25 cellular contexts compared by ENCODE assay signal in genomic region chr17:74925242-74925641, GRCh38. TPM values are rescaled to one million over a fixed set of nuclear protein-coding genes. Genes with fewer than 3 reads are reported as not detected.
"Had no signal": no experiment of that assay in that cellular context is flagged by ENCODE, and none has a peak within 500 bp of the region (broad histone marks: within the 10 kb centered on the region; RNA-seq: fewer than 3 reads in every experiment).

No MANE protein-coding gene starts in this region.

- H3K36me3 ChIP-seq: ascending aorta had no signal

- H3K27ac ChIP-seq: ascending aorta, body of pancreas had no signal

- H3K9me3 ChIP-seq: ascending aorta, body of pancreas had no signal

- ATAC-seq: activated CD8-positive, alpha-beta memory T cell treated with anti-CD3 and anti-CD28 coated beads, Interleukin-2, amount 10 ng/mL, durations not matched to agents 7 days and 5 days; body of pancreas; PC-3 had no signal

- H3K4me3 Mint-ChIP-seq: activated B cell treated with CpG ODN at 0.5 μM for 24 hours; activated CD8-positive, alpha-beta memory T cell treated with anti-CD3 and anti-CD28 coated beads, Interleukin-2, amount 10 ng/mL, durations not matched to agents 7 days and 5 days; activated T-helper 1 cell treated with anti-CD3 and anti-CD28 coated beads, Interleukin-12 subunit alpha, Interleukin-12 subunit beta, Interleukin-2, Interleukin-4 antibody, amounts not matched to agents 30 ng/mL and 10 ng/mL and 1 ng/mL, durations not matched to agents 14 hours and 24 hours and 36 hours; T-helper 1 cell treated with Interleukin-12 subunit alpha and Interleukin-12 subunit beta and Interleukin-4 antibody, amounts not matched to agents 30 μg/mL and 1 μg/mL, for 36 hours had no signal

- H3K9me3 Mint-ChIP-seq: activated B cell treated with CpG ODN at 0.5 μM for 24 hours; activated CD4-positive, alpha-beta T cell treated with anti-CD3 and anti-CD28 coated beads, Interleukin-2, amount 10 ng/mL, durations not matched to agents 24 days and 14 days; activated naive CD4-positive, alpha-beta T cell treated with anti-CD3 and anti-CD28 coated beads, Interleukin-2, amount 50 U/mL, for 24 hours; activated T-cell treated with anti-CD3 and anti-CD28 coated beads, Interleukin-2, amount 50 U/mL, for 24 hours; activated T-helper 1 cell treated with anti-CD3 and anti-CD28 coated beads, Interleukin-12 subunit alpha, Interleukin-12 subunit beta, Interleukin-2, Interleukin-4 antibody, amounts not matched to agents 30 ng/mL and 10 ng/mL and 1 ng/mL, durations not matched to agents 14 hours and 24 hours and 36 hours; central memory CD8-positive, alpha-beta T cell; T-helper 1 cell treated with Interleukin-12 subunit alpha and Interleukin-12 subunit beta and Interleukin-4 antibody, amounts not matched to agents 30 μg/mL and 1 μg/mL, for 36 hours had no signal

- H3K4me3 ChIP-seq: body of pancreas had no signal

- H3K27ac Mint-ChIP-seq: activated B cell treated with CpG ODN at 0.5 μM for 24 hours; activated CD4-positive, alpha-beta T cell treated with anti-CD3 and anti-CD28 coated beads, Interleukin-2, amount 10 ng/mL, durations not matched to agents 24 days and 14 days; activated CD8-positive, alpha-beta memory T cell treated with anti-CD3 and anti-CD28 coated beads, Interleukin-2, amount 10 ng/mL, durations not matched to agents 7 days and 5 days; activated naive CD4-positive, alpha-beta T cell treated with anti-CD3 and anti-CD28 coated beads, Interleukin-2, amount 50 U/mL, for 24 hours; activated T-cell treated with anti-CD3 and anti-CD28 coated beads, Interleukin-2, amount 50 U/mL, for 24 hours; activated T-helper 1 cell treated with anti-CD3 and anti-CD28 coated beads, Interleukin-12 subunit alpha, Interleukin-12 subunit beta, Interleukin-2, Interleukin-4 antibody, amounts not matched to agents 30 ng/mL and 10 ng/mL and 1 ng/mL, durations not matched to agents 14 hours and 24 hours and 36 hours; T-helper 1 cell treated with Interleukin-12 subunit alpha and Interleukin-12 subunit beta and Interleukin-4 antibody, amounts not matched to agents 30 μg/mL and 1 μg/mL, for 36 hours had no signal

- H3K36me3 Mint-ChIP-seq: activated CD8-positive, alpha-beta memory T cell treated with anti-CD3 and anti-CD28 coated beads, Interleukin-2, amount 10 ng/mL, durations not matched to agents 7 days and 5 days had no signal

- DNase-seq: activated B cell treated with CpG ODN at 0.5 μM for 24 hours; activated CD4-positive, alpha-beta T cell treated with anti-CD3 and anti-CD28 coated beads for 1 hour; activated CD4-positive, alpha-beta T cell treated with anti-CD3 and anti-CD28 coated beads, Interleukin-2, amount 50 U/mL, for 48 hours; activated CD8-positive, alpha-beta memory T cell treated with anti-CD3 and anti-CD28 coated beads, Interleukin-2, amount 10 ng/mL, durations not matched to agents 7 days and 5 days; activated effector memory CD4-positive, alpha-beta T cell treated with Interleukin-2 at 50 U/mL for 16 hours; activated naive CD4-positive, alpha-beta T cell; body of pancreas; MM.1S; NCI-H1105; NCI-H1436; NCI-H1694 treated with DMSO at 0.1 percent for 48 hours; NCI-H2029 treated with DMSO at 0.1 percent for 48 hours; NCI-H510A treated with DMSO at 0.1 percent for 48 hours; NK-92 treated with Interleukin-12 subunit alpha and Interleukin-12 subunit beta, amount 100 ng/mL, for 24 hours; PC-3; SHP77 treated with DMSO at 0.1 percent for 48 hours; T-helper 9 cell had no signal

RNA-seq across cellular contexts. Expression of gene OTOP2, which starts 1.2 kb away (rescaled TPM):
- total RNA-seq: activated B cell treated with CpG ODN at 0.5 μM for 24 hours; activated CD4-positive, alpha-beta T cell treated with anti-CD3 and anti-CD28 coated beads, Interleukin-2, amount 10 ng/mL, durations not matched to agents 24 days and 14 days; activated CD8-positive, alpha-beta memory T cell treated with anti-CD3 and anti-CD28 coated beads, Interleukin-2, amount 10 ng/mL, durations not matched to agents 7 days and 5 days; activated T-helper 1 cell treated with anti-CD3 and anti-CD28 coated beads, Interleukin-12 subunit alpha, Interleukin-12 subunit beta, Interleukin-2, Interleukin-4 antibody, amounts not matched to agents 30 ng/mL and 10 ng/mL and 1 ng/mL, durations not matched to agents 14 hours and 24 hours and 36 hours; ascending aorta; body of pancreas; PC-3; SK-MEL-5 had no signal

RNA-seq across cellular contexts. Expression of gene USH1G, which starts 2.2 kb away (rescaled TPM):
- total RNA-seq: activated B cell treated with CpG ODN at 0.5 μM for 24 hours; activated CD4-positive, alpha-beta T cell treated with anti-CD3 and anti-CD28 coated beads, Interleukin-2, amount 10 ng/mL, durations not matched to agents 24 days and 14 days; activated CD8-positive, alpha-beta memory T cell treated with anti-CD3 and anti-CD28 coated beads, Interleukin-2, amount 10 ng/mL, durations not matched to agents 7 days and 5 days; activated T-helper 1 cell treated with anti-CD3 and anti-CD28 coated beads, Interleukin-12 subunit alpha, Interleukin-12 subunit beta, Interleukin-2, Interleukin-4 antibody, amounts not matched to agents 30 ng/mL and 10 ng/mL and 1 ng/mL, durations not matched to agents 14 hours and 24 hours and 36 hours; ascending aorta; SK-MEL-5 had no signal

RNA-seq across cellular contexts. Expression of gene OTOP3, which starts 10.5 kb away (rescaled TPM):
- total RNA-seq: activated B cell treated with CpG ODN at 0.5 μM for 24 hours; activated CD4-positive, alpha-beta T cell treated with anti-CD3 and anti-CD28 coated beads, Interleukin-2, amount 10 ng/mL, durations not matched to agents 24 days and 14 days; activated CD8-positive, alpha-beta memory T cell treated with anti-CD3 and anti-CD28 coated beads, Interleukin-2, amount 10 ng/mL, durations not matched to agents 7 days and 5 days; activated T-helper 1 cell treated with anti-CD3 and anti-CD28 coated beads, Interleukin-12 subunit alpha, Interleukin-12 subunit beta, Interleukin-2, Interleukin-4 antibody, amounts not matched to agents 30 ng/mL and 10 ng/mL and 1 ng/mL, durations not matched to agents 14 hours and 24 hours and 36 hours; ascending aorta; PC-3; SK-MEL-5 had no signal

RNA-seq across cellular contexts. Expression of gene FADS6, which starts 31.8 kb away (rescaled TPM):
- total RNA-seq: activated B cell treated with CpG ODN at 0.5 μM for 24 hours; activated CD4-positive, alpha-beta T cell treated with anti-CD3 and anti-CD28 coated beads, Interleukin-2, amount 10 ng/mL, durations not matched to agents 24 days and 14 days; activated CD8-positive, alpha-beta memory T cell treated with anti-CD3 and anti-CD28 coated beads, Interleukin-2, amount 10 ng/mL, durations not matched to agents 7 days and 5 days; activated T-helper 1 cell treated with anti-CD3 and anti-CD28 coated beads, Interleukin-12 subunit alpha, Interleukin-12 subunit beta, Interleukin-2, Interleukin-4 antibody, amounts not matched to agents 30 ng/mL and 10 ng/mL and 1 ng/mL, durations not matched to agents 14 hours and 24 hours and 36 hours; ascending aorta; body of pancreas; PC-3; SK-MEL-5 had no signal

RNA-seq across cellular contexts. Expression of gene HID1, which starts 47.3 kb away (rescaled TPM):
- total RNA-seq: activated CD4-positive, alpha-beta T cell treated with anti-CD3 and anti-CD28 coated beads, Interleukin-2, amount 10 ng/mL, durations not matched to agents 24 days and 14 days; activated CD8-positive, alpha-beta memory T cell treated with anti-CD3 and anti-CD28 coated beads, Interleukin-2, amount 10 ng/mL, durations not matched to agents 7 days and 5 days had no signal
